In genomic region chr19:47240996-47241918, GRCh38 we compare ENCODE assay signal across 8 cellular contexts. TPM values are rescaled to one million over a fixed set of nuclear protein-coding genes. Genes with fewer than 3 reads are reported as not detected.
DNase-seq lines count a peak whose midpoint lies in the region; ATAC-seq and TF ChIP-seq lines count a peak whose summit lies in the region.

No MANE protein-coding gene starts in this region.

- no peak overlapping the region for H3K27ac Mint-ChIP-seq in activated T-helper 17 cell treated with anti-CD3 and anti-CD28 coated beads, Interleukin-2, amount 50 U/mL, for 72 hours

- H3K4me1 ChIP-seq in PC-3 (ENCODE audit: insufficient read depth, low read length), result peaks cover 8% of the 10 kb centered on the region; the same call in 1 of the 2 replicates

- no peak overlapping the region for H3K27ac ChIP-seq in PC-3 (ENCODE audit: low read length)

- no peaks in the 10 kb centered on the region for H3K9me3 ChIP-seq in PC-3 (ENCODE audit: low read length)

- H3K27me3 Mint-ChIP-seq in activated T-helper 17 cell treated with anti-CD3 and anti-CD28 coated beads, Interleukin-2, amount 50 U/mL, for 72 hours, result peaks cover 3% of the 10 kb centered on the region

- intact Hi-C loops in PC-3 (cut with micrococcal nuclease) (loop anchor here (5.0 kb wide), 1 partner anchor 94 kb away; no protein-coding TSS in a partner anchor), posterior cingulate gyrus (cut with DNase I) (no loop called here)

- CTCF ChIA-PET in PC-3 (lab: Charles Lee), result interaction anchor here (0.6 to 0.8 kb wide), 2 partner anchors 9 to 188 kb away, joined by 3 read pairs; no protein-coding TSS in a partner anchor

- TF ChIP-seq CTCF in PC-3 (conservative IDR thresholded peaks at IDR 0.05; ENCODE audit: low read depth, low read length) (no peak), foreskin fibroblast (IDR thresholded peaks at IDR 0.05; ENCODE audit: low read depth, low read length) (no peak)

- H4K20me1 ChIP-seq in PC-3 (ENCODE audit: low read length), result no peaks in the 10 kb centered on the region

- POLR2A ChIA-PET in PC-3 (lab: Charles Lee; ENCODE audit: unreplicated experiment), result no interaction called here

- H3K9me3 Mint-ChIP-seq in activated T-helper 17 cell treated with anti-CD3 and anti-CD28 coated beads, Interleukin-2, amount 50 U/mL, for 72 hours, result peaks cover 4% of the 10 kb centered on the region

- DNase-seq in AG08396 (ENCODE audit: low spot score) (peak; percentile 88), HK-2 (ENCODE audit: unreplicated experiment) (peak; percentile 84), PC-3 (peak; percentile 78), foreskin fibroblast (peak; percentile 78 to 92), posterior cingulate gyrus (peak in 8 of 10 donors; percentile 44 to 93 (median 70)), pons (ENCODE audit: low spot score) (no peak)

- H2AFZ ChIP-seq in PC-3 (ENCODE audit: low read length), result no peak overlapping the region

- no peaks in the 10 kb centered on the region for H3K27me3 ChIP-seq in PC-3 (ENCODE audit: low read length)

- no peak overlapping the region for H3K9ac ChIP-seq in PC-3 (ENCODE audit: low read length)

- H3K4me3 ChIP-seq in PC-3 (ENCODE audit: low read length) (peak overlapping the region; percentile 55), foreskin fibroblast (ENCODE audit: low read depth in 1 of 2, low read length in 2 of 2) (no peak overlapping the region)

- ATAC-seq in PC-3 (peak; percentile 42), HG03469 (IDR thresholded peaks at IDR 0.05; ENCODE audit: unreplicated experiment) (no peak)
- peak; percentile 51 for ATAC-seq in activated T-helper 17 cell treated with anti-CD3 and anti-CD28 coated beads, Interleukin-2, amount 50 U/mL, for 72 hours (replicated peaks)

- H3K4me2 ChIP-seq in PC-3 (ENCODE audit: low read length), result peak overlapping the region; percentile 72

- H3K36me3 ChIP-seq in PC-3 (ENCODE audit: low read depth, low read length), result no peaks in the 10 kb centered on the region; the same call in 1 of the 2 replicates

- no peaks in the 10 kb centered on the region for H3K36me3 Mint-ChIP-seq in activated T-helper 17 cell treated with anti-CD3 and anti-CD28 coated beads, Interleukin-2, amount 50 U/mL, for 72 hours (ENCODE audit: low read depth)

- peaks cover 3% of the 10 kb centered on the region for H3F3A ChIP-seq in PC-3 (ENCODE audit: low read length, unreplicated experiment)

- H3K9me2 ChIP-seq in PC-3 (replicated peaks; ENCODE audit: low read length), result no peaks in the 10 kb centered on the region

- H3K79me2 ChIP-seq in PC-3 (ENCODE audit: low read length), result no peaks in the 10 kb centered on the region

- peaks cover 5% of the 10 kb centered on the region for H3K4me1 Mint-ChIP-seq in activated T-helper 17 cell treated with anti-CD3 and anti-CD28 coated beads, Interleukin-2, amount 50 U/mL, for 72 hours

- H3K4me3 Mint-ChIP-seq in activated T-helper 17 cell treated with anti-CD3 and anti-CD28 coated beads, Interleukin-2, amount 50 U/mL, for 72 hours, result no peak overlapping the region

- no TSS peak for BruUV-seq in PC-3 (replicated peaks; lab: Mats Ljungman, UMichigan)

RNA-seq across cellular contexts. Expression of gene BBC3, which starts 10.3 kb away (rescaled TPM):
- 2.4 and 2.9 TPM in 2 replicates for total RNA-seq in PC-3 (2014; rRNA removed)
- total RNA-seq in activated T-helper 17 cell treated with anti-CD3 and anti-CD28 coated beads, Interleukin-2, amount 50 U/mL, for 72 hours, result 10 to 100 TPM; 18.7 to 41.9 TPM

RNA-seq across cellular contexts. Expression of gene CCDC9, which starts 15.1 kb away (rescaled TPM):
- total RNA-seq in PC-3 (2014; rRNA removed), result 8.3 and 12.4 TPM in 2 replicates
- total RNA-seq in activated T-helper 17 cell treated with anti-CD3 and anti-CD28 coated beads, Interleukin-2, amount 50 U/mL, for 72 hours, result 10 to 100 TPM; 38.9 to 44.6 TPM

RNA-seq across cellular contexts. Expression of gene INAFM1, which starts 33.4 kb away (rescaled TPM):
- 2.5 and 5.1 TPM in 2 replicates for total RNA-seq in PC-3 (2014; rRNA removed)
- total RNA-seq in activated T-helper 17 cell treated with anti-CD3 and anti-CD28 coated beads, Interleukin-2, amount 50 U/mL, for 72 hours, result 10 to 100 TPM; 12.9 to 21.6 TPM
